In genomic region chr21:27062441-27062840, GRCh38 we compare ENCODE assay signal across 33 cellular contexts.
"Had no signal": no experiment of that assay in that cellular context is flagged by ENCODE, and none has a peak within 500 bp of the region (broad histone marks: within the 10 kb centered on the region; RNA-seq: fewer than 3 reads in every experiment).

No MANE protein-coding gene starts in this region.

- H3K9me3 ChIP-seq: Peyer's patch had no signal

- DNase-seq: activated CD4-positive, alpha-beta memory T cell treated with anti-CD3 and anti-CD28 coated beads, Interleukin-2, amount 10 ng/mL, durations not matched to agents 7 days and 5 days; activated CD4-positive, alpha-beta T cell treated with anti-CD3 and anti-CD28 coated beads for 1 hour; activated CD4-positive, alpha-beta T cell treated with anti-CD3 and anti-CD28 coated beads for 48 hours; activated CD4-positive, CD25-positive, alpha-beta regulatory T cell; activated CD8-positive, alpha-beta memory T cell treated with anti-CD3 and anti-CD28 coated beads for 24 hours; activated CD8-positive, alpha-beta memory T cell treated with anti-CD3 and anti-CD28 coated beads, Interleukin-2, amount 10 ng/mL, durations not matched to agents 7 days and 5 days; activated CD8-positive, alpha-beta memory T cell treated with anti-CD3 and anti-CD28 coated beads, Interleukin-2, amount 50 U/mL, for 48 hours; activated gamma-delta T cell; activated naive CD4-positive, alpha-beta T cell treated with Interleukin-2 at 50 U/mL for 16 hours; activated naive CD8-positive, alpha-beta T cell treated with anti-CD3 and anti-CD28 coated beads, Interleukin-2, amount 10 ng/mL, durations not matched to agents 7 days and 5 days; activated T-cell treated with anti-CD3 and anti-CD28 coated beads, Interleukin-2, amount 50 U/mL, for 48 hours; amygdala; Kasumi-1; KG1; MM.1S; NCI-H1092 treated with DMSO at 0.1 percent for 48 hours; NCI-H1417; NCI-H187 treated with DMSO at 0.1 percent for 48 hours; NCI-H2081; NCI-H2171 treated with DMSO at 0.1 percent for 48 hours; NCI-H2227 treated with DMSO at 0.1 percent for 48 hours; NCI-H524 treated with DMSO at 0.1 percent for 48 hours; PC-3; Peyer's patch; RPMI8226; SIG-M5; SW 1271; T-helper 1 cell; T-helper 2 cell; T-helper 9 cell; WERI-Rb-1 had no signal

- H3K27me3 ChIP-seq: ascending aorta, Peyer's patch had no signal

- H3K36me3 ChIP-seq: ascending aorta, Peyer's patch, WERI-Rb-1 had no signal

- ATAC-seq: activated CD8-positive, alpha-beta memory T cell treated with anti-CD3 and anti-CD28 coated beads, Interleukin-2, amount 10 ng/mL, durations not matched to agents 7 days and 5 days; activated T-helper 17 cell treated with anti-CD3 and anti-CD28 coated beads, Interleukin-2, amount 50 U/mL, for 72 hours; PC-3 had no signal

- H3K4me3 ChIP-seq: ascending aorta, Peyer's patch had no signal

- H3K27ac ChIP-seq: ascending aorta, Peyer's patch, WERI-Rb-1 had no signal

- H3K4me1 ChIP-seq: ascending aorta, Peyer's patch had no signal
